9 cellular contexts compared by ENCODE assay signal in the genomic region with DNA sequence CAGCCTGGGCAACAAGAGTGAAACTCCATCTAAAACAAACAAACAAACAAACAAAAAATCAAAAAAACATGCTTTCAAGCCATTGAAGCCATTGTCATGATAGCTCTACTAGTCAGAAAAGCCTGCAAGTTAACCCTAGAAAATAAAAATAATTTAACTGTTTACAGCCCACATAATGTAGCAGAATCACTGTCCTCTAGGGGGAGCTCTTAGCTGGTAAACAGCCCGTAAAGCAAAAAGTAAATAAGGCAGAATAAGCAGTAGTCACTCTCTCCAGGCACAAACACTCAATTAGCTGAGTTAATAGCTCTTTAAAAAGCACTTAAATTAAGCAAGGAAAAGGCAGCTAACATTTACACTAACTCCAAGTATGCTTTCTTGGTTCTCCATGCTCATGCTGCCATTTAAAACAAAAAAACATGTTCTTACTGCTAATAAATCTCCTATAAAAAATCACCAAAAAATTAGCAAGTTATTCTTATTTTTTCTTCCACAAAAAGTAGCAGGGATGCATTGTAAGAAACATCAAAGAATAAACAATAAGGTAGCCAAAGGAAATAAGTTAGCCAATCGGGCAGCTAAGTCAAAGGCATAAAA. TPM values are rescaled to one million over a fixed set of nuclear protein-coding genes. Genes with fewer than 3 reads are reported as not detected.
DNase-seq lines count a peak whose midpoint lies in the region; ATAC-seq and TF ChIP-seq lines count a peak whose summit lies in the region.
"Had no signal": no experiment of that assay in that cellular context is flagged by ENCODE, and none has a peak within 500 bp of the region (broad histone marks: within the 10 kb centered on the region; RNA-seq: fewer than 3 reads in every experiment).

No MANE protein-coding gene starts in this region.

- ATAC-seq in Panc1 (peak; percentile 85), GM21526 (IDR thresholded peaks at IDR 0.05; ENCODE audit: low FRiP score, unreplicated experiment) (no peak)

- H3K27me3 ChIP-seq in Panc1 (ENCODE audit: control insufficient read depth, insufficient read depth, low read length): peaks cover 25% of the 10 kb centered on the region

- H3K4me1 ChIP-seq in Panc1 (ENCODE audit: control insufficient read depth, insufficient read depth, low read length): no peaks in the 10 kb centered on the region

- in situ Hi-C loops in Panc1 (cut with HindIII; ENCODE audit: low pct_unique_long_range_greater_than_20kb, low sequenced_read_pairs): loop anchor here (10.0 kb wide), 1 partner anchor 99 kb away; a partner anchor contains a TSS

- no peak overlapping the region for H3K4me3 ChIP-seq in Panc1 (ENCODE audit: low read depth in 2 of 2, low read length in 2 of 2)
- H3K4me3 ChIP-seq in fibroblast of villous mesenchyme (ENCODE audit: low read depth, low read length): no peak overlapping the region

- CTCF ChIA-PET in Panc1 (lab: Charles Lee): interaction anchor here (0.5 to 2.1 kb wide), 10 partner anchors 9 to 617 kb away, joined by 3 to 9 read pairs (median 4); a partner anchor contains a TSS

- no peaks in the 10 kb centered on the region for H3K9me3 ChIP-seq in Panc1 (ENCODE audit: control insufficient read depth, insufficient read depth, low read depth, low read length)

- intact Hi-C loops in Panc1 (cut with micrococcal nuclease; ENCODE audit: unreplicated experiment): no loop called here

- no TSS peak for BruUV-seq in Panc1 (replicated peaks; lab: Mats Ljungman, UMichigan)

- H3K36me3 ChIP-seq in Panc1 (ENCODE audit: control insufficient read depth, insufficient read depth, low read length): no peaks in the 10 kb centered on the region

- POLR2A ChIA-PET in Panc1 (lab: Charles Lee): interaction anchor here (0.5 kb wide), 1 partner anchor 11 kb away, joined by 3 read pairs; a partner anchor contains a TSS

- H3K27ac ChIP-seq in Panc1 (ENCODE audit: low read length): no peak overlapping the region

- TF ChIP-seq CTCF in Panc1 (IDR thresholded peaks at IDR 0.05) (peak; percentile 92), fibroblast of villous mesenchyme (IDR thresholded peaks at IDR 0.05; ENCODE audit: insufficient read depth, low read depth, low read length) (peak; percentile 58)

- DNase-seq in COR-L47 (lab: John Stamatoyannopoulos, UW) (peak; percentile 6), HS-5 (ENCODE audit: low read depth) (peak; percentile 28), Panc1 (ENCODE audit: low read depth, low spot score) (peak; percentile 30), fibroblast of villous mesenchyme (ENCODE audit: low read depth) (peak; percentile 27), amniotic stem cell (lab: John Stamatoyannopoulos, UW) (no peak)
- DNase-seq in activated CD4-positive, alpha-beta T cell treated with anti-CD3 and anti-CD28 coated beads, Interleukin-2, amount 50 U/mL, for 48 hours: no peak
- no peak for DNase-seq in effector CD8-positive, alpha-beta T cell (lab: John Stamatoyannopoulos, UW)

RNA-seq across cellular contexts. Expression of a gene that starts 11.3 kb away (rescaled TPM):
- not detected for total RNA-seq in Panc1 (2021; ENCODE audit: unreplicated experiment)
- not detected for polyA plus RNA-seq in Panc1 (2012; ENCODE audit: insufficient read length)
- total RNA-seq in fibroblast of villous mesenchyme: not detected in 2 replicates

RNA-seq across cellular contexts. Expression of a gene that starts 43.8 kb away (rescaled TPM):
- total RNA-seq in Panc1 (2021; ENCODE audit: unreplicated experiment) (0.08 TPM), fibroblast of villous mesenchyme (not detected in 2 replicates)
- polyA plus RNA-seq in Panc1 (2012; ENCODE audit: insufficient read length): not detected

RNA-seq across cellular contexts. Expression of a gene that starts 50.1 kb away (rescaled TPM):
- total RNA-seq in Panc1 (2021; ENCODE audit: unreplicated experiment) (not detected), fibroblast of villous mesenchyme (not detected in 2 replicates)
- not detected for polyA plus RNA-seq in Panc1 (2012; ENCODE audit: insufficient read length)
- total RNA-seq: mononuclear cell had no signal

Comparison
In these comparisons a context has a peak if more than half of its experiments do, and no peak if none do; other contexts are left out.
1. DNase-seq: peak in COR-L47 (single experiment), HS-5 (single experiment), Panc1 (single experiment) and fibroblast of villous mesenchyme (single experiment); none in activated CD4-positive, alpha-beta T cell treated with anti-CD3 and anti-CD28 coated beads, Interleukin-2, amount 50 U/mL, for 48 hours (0 of 2), amniotic stem cell (single experiment) and effector CD8-positive, alpha-beta T cell (single experiment).